In genomic region chr15:90837052-90837621, GRCh38 we compare ENCODE assay signal across 13 cellular contexts. TPM values are rescaled to one million over a fixed set of nuclear protein-coding genes. Genes with fewer than 3 reads are reported as not detected.
A peak's percentile ranks its signal among the peaks of the same experiment; 100 is the strongest.
DNase-seq lines count a peak whose midpoint lies in the region; ATAC-seq and TF ChIP-seq lines count a peak whose summit lies in the region.
"Had no signal": no experiment of that assay in that cellular context is flagged by ENCODE, and none has a peak within 500 bp of the region (broad histone marks: within the 10 kb centered on the region; RNA-seq: fewer than 3 reads in every experiment).

No MANE protein-coding gene starts in this region.

- H3K27ac Mint-ChIP-seq in CD4-positive, alpha-beta memory T cell, result peak overlapping the region; percentile 72 to 98 (median 97)
- H3K27ac Mint-ChIP-seq in T-helper 1 cell treated with Interleukin-12 subunit alpha and Interleukin-12 subunit beta and Interleukin-4 antibody, amounts not matched to agents 30 μg/mL and 1 μg/mL, for 36 hours, result peak overlapping the region; percentile 94
- peak overlapping the region; percentile 95 for H3K27ac Mint-ChIP-seq in activated naive CD8-positive, alpha-beta T cell treated with anti-CD3 and anti-CD28 coated beads, Interleukin-2, amount 50 U/mL, for 24 hours

- CTCF ChIA-PET in CD4-positive, alpha-beta memory T cell (lab: Charles Lee; ENCODE audit: partially characterized antibody), result interaction anchor here (1.8 kb wide), 1 partner anchor 49 kb away, joined by 7 read pairs; no protein-coding TSS in a partner anchor

- H3K9me3 ChIP-seq in CD4-positive, alpha-beta memory T cell (ENCODE audit: control insufficient read depth in 1 of 2, low read length in 2 of 2), result no peaks in the 10 kb centered on the region
- no peaks in the 10 kb centered on the region for H3K9me3 ChIP-seq in osteoblast (ENCODE audit: low read depth, low read length)

- no peaks in the 10 kb centered on the region for H3K36me3 Mint-ChIP-seq in CD4-positive, alpha-beta memory T cell
- peaks cover 32% of the 10 kb centered on the region for H3K36me3 Mint-ChIP-seq in T-helper 1 cell treated with Interleukin-12 subunit alpha and Interleukin-12 subunit beta and Interleukin-4 antibody, amounts not matched to agents 30 μg/mL and 1 μg/mL, for 36 hours (ENCODE audit: low read depth)
- no peaks in the 10 kb centered on the region for H3K36me3 Mint-ChIP-seq in activated naive CD8-positive, alpha-beta T cell treated with anti-CD3 and anti-CD28 coated beads, Interleukin-2, amount 50 U/mL, for 24 hours (ENCODE audit: low read depth)

- peaks cover 9 to 30% (median 20%) of the 10 kb centered on the region in 4 donors for H3K4me1 Mint-ChIP-seq in CD4-positive, alpha-beta memory T cell
- H3K4me1 Mint-ChIP-seq in T-helper 1 cell treated with Interleukin-12 subunit alpha and Interleukin-12 subunit beta and Interleukin-4 antibody, amounts not matched to agents 30 μg/mL and 1 μg/mL, for 36 hours (ENCODE audit: low read depth), result peaks cover 69% of the 10 kb centered on the region
- H3K4me1 Mint-ChIP-seq in activated naive CD8-positive, alpha-beta T cell treated with anti-CD3 and anti-CD28 coated beads, Interleukin-2, amount 50 U/mL, for 24 hours, result peaks cover 68% of the 10 kb centered on the region

- peak; percentile 59 for ATAC-seq in activated naive CD8-positive, alpha-beta T cell treated with anti-CD3 and anti-CD28 coated beads, Interleukin-2, amount 50 U/mL, for 24 hours
- ATAC-seq in GM18520 (IDR thresholded peaks at IDR 0.05; ENCODE audit: unreplicated experiment), result no peak

- H3K79me2 ChIP-seq in osteoblast (ENCODE audit: insufficient read depth, low read length), result no peaks in the 10 kb centered on the region

- H4K20me1 ChIP-seq in osteoblast (ENCODE audit: insufficient read depth, low read length), result no peaks in the 10 kb centered on the region

- peak overlapping the region in 4 of 8 donors; percentile 6 to 68 (median 46) for H3K4me3 Mint-ChIP-seq in CD4-positive, alpha-beta memory T cell
- H3K4me3 Mint-ChIP-seq in T-helper 1 cell treated with Interleukin-12 subunit alpha and Interleukin-12 subunit beta and Interleukin-4 antibody, amounts not matched to agents 30 μg/mL and 1 μg/mL, for 36 hours, result peak overlapping the region; percentile 79
- H3K4me3 Mint-ChIP-seq in activated naive CD8-positive, alpha-beta T cell treated with anti-CD3 and anti-CD28 coated beads, Interleukin-2, amount 50 U/mL, for 24 hours, result peak overlapping the region; percentile 75

- H3K27ac ChIP-seq in CD4-positive, alpha-beta memory T cell (ENCODE audit: low read depth, low read length), result peak overlapping the region; percentile 41
- H3K27ac ChIP-seq in osteoblast (ENCODE audit: low read depth, low read length), result no peak overlapping the region
- H3K27ac ChIP-seq: C4-2B, epithelial cell of prostate had no signal

- no peaks in the 10 kb centered on the region for H3K27me3 ChIP-seq in CD4-positive, alpha-beta memory T cell (ENCODE audit: insufficient read depth, low read length)
- H3K27me3 ChIP-seq in osteoblast (ENCODE audit: insufficient read depth, low read length), result no peaks in the 10 kb centered on the region

- no peak for TF ChIP-seq CTCF in osteoblast (IDR thresholded peaks at IDR 0.05; ENCODE audit: extremely low read depth, low read depth, low read length)

- DNase-seq in CD4-positive, alpha-beta memory T cell, result no peak
- DNase-seq in activated naive CD8-positive, alpha-beta T cell treated with anti-CD3 and anti-CD28 coated beads, Interleukin-2, amount 50 U/mL, for 24 hours, result peak; percentile 66
- DNase-seq in osteoblast (ENCODE audit: insufficient read length, low spot score, missing footprints) (peak; percentile 48), MV-4-11 (lab: John Stamatoyannopoulos, UW) (no peak), NCI-H1105 (lab: John Stamatoyannopoulos, UW) (no peak), hepatic stellate cell (ENCODE audit: low spot score) (no peak)
- DNase-seq: activated gamma-delta T cell treated with Interleukin-2 at 50 U/mL for 16 hours, NCI-H2081 treated with DMSO at 0.1 percent for 48 hours, SIG-M5 had no signal

- H3K4me2 ChIP-seq in osteoblast (ENCODE audit: insufficient read depth, low read length), result no peak overlapping the region

- H2AFZ ChIP-seq in osteoblast (ENCODE audit: low read length), result no peak overlapping the region

- peaks cover 1% of the 10 kb centered on the region in 2 donors for H3K27me3 Mint-ChIP-seq in CD4-positive, alpha-beta memory T cell
- H3K27me3 Mint-ChIP-seq in T-helper 1 cell treated with Interleukin-12 subunit alpha and Interleukin-12 subunit beta and Interleukin-4 antibody, amounts not matched to agents 30 μg/mL and 1 μg/mL, for 36 hours (ENCODE audit: low read depth), result no peaks in the 10 kb centered on the region
- H3K27me3 Mint-ChIP-seq in activated naive CD8-positive, alpha-beta T cell treated with anti-CD3 and anti-CD28 coated beads, Interleukin-2, amount 50 U/mL, for 24 hours, result no peaks in the 10 kb centered on the region

- peaks cover 33% of the 10 kb centered on the region for H3K4me1 ChIP-seq in CD4-positive, alpha-beta memory T cell (ENCODE audit: insufficient read depth, low read length)
- H3K4me1 ChIP-seq in osteoblast (ENCODE audit: insufficient read depth, low read length), result peaks cover 6% of the 10 kb centered on the region

- intact Hi-C loops in CD4-positive, alpha-beta memory T cell (cut with micrococcal nuclease), result no loop called here

- H3K4me3 ChIP-seq in CD4-positive, alpha-beta memory T cell (ENCODE audit: low read length in 2 of 2), result no peak overlapping the region
- no peak overlapping the region for H3K4me3 ChIP-seq in osteoblast (ENCODE audit: insufficient read depth, low read length)

- H3K36me3 ChIP-seq in CD4-positive, alpha-beta memory T cell (ENCODE audit: insufficient read depth, low read length), result no peaks in the 10 kb centered on the region
- no peaks in the 10 kb centered on the region for H3K36me3 ChIP-seq in osteoblast (ENCODE audit: insufficient read depth, low read length)

- H3K9me3 Mint-ChIP-seq in CD4-positive, alpha-beta memory T cell, result no peaks in the 10 kb centered on the region
- no peaks in the 10 kb centered on the region for H3K9me3 Mint-ChIP-seq in T-helper 1 cell treated with Interleukin-12 subunit alpha and Interleukin-12 subunit beta and Interleukin-4 antibody, amounts not matched to agents 30 μg/mL and 1 μg/mL, for 36 hours
- no peaks in the 10 kb centered on the region for H3K9me3 Mint-ChIP-seq in activated naive CD8-positive, alpha-beta T cell treated with anti-CD3 and anti-CD28 coated beads, Interleukin-2, amount 50 U/mL, for 24 hours

- POLR2A ChIA-PET in CD4-positive, alpha-beta memory T cell (lab: Charles Lee; ENCODE audit: partially characterized antibody), result interaction anchor here (0.8 to 2.6 kb wide), 4 partner anchors 14 to 94 kb away, joined by 3 to 15 read pairs (median 10); no protein-coding TSS in a partner anchor

RNA-seq across cellular contexts. Expression of gene FURIN, which starts 31.3 kb away (rescaled TPM):
- total RNA-seq in CD4-positive, alpha-beta memory T cell, result 10 to 100 TPM; 37.2 to 40.3 TPM
- 10 to 100 TPM in 1 of 2 donors, 1 to 10 TPM in 1; 1.6 to 11.6 TPM for polyA plus RNA-seq in CD4-positive, alpha-beta memory T cell
- total RNA-seq in osteoblast, result 39.1 and 42.7 TPM in 2 replicates

RNA-seq across cellular contexts. Expression of gene FES, which starts 47.2 kb away (rescaled TPM):
- 1 to 10 TPM; 2.3 to 3.0 TPM for total RNA-seq in CD4-positive, alpha-beta memory T cell
- not detected for polyA plus RNA-seq in CD4-positive, alpha-beta memory T cell
- total RNA-seq in osteoblast, result 19.2 and 20.3 TPM in 2 replicates

Comparison
In these comparisons a context has a peak if more than half of its experiments do, and no peak if none do; other contexts are left out.
1. DNase-seq: peak in activated naive CD8-positive, alpha-beta T cell treated with anti-CD3 and anti-CD28 coated beads, Interleukin-2, amount 50 U/mL, for 24 hours (single experiment) and osteoblast (single experiment); none in CD4-positive, alpha-beta memory T cell (0 of 5), MV-4-11 (single experiment), NCI-H1105 (single experiment) and hepatic stellate cell (single experiment).
2. Peak in every context shown above with its lines, with median percentiles within 50 percentile points of each other: H3K27ac Mint-ChIP-seq.